In genomic region chr4:127963633-127964398, GRCh38 we compare ENCODE assay signal across 8 cellular contexts. TPM values are rescaled to one million over a fixed set of nuclear protein-coding genes. Genes with fewer than 3 reads are reported as not detected.
DNase-seq lines count a peak whose midpoint lies in the region; ATAC-seq, FAIRE-seq and TF ChIP-seq lines count a peak whose summit lies in the region.
"Not testable (repeated sequence)": the region's sequence is repeated elsewhere in the genome, so short reads cannot be mapped to it uniquely, and the experiment has no call there.

No MANE protein-coding gene starts in this region.

- POLR2A ChIA-PET in Caco-2 (lab: Charles Lee) = not testable (repeated sequence)
- POLR2A ChIA-PET in activated naive CD8-positive, alpha-beta T cell treated with anti-CD3 and anti-CD28 coated beads, Interleukin-2, amount 10 ng/mL, durations not matched to agents 7 days and 5 days (lab: Charles Lee) = interaction anchor here (0.6 to 6.3 kb wide), 5 partner anchors 74 to 323 kb away, joined by 3 to 56 read pairs (median 5); partner anchors contain the start of genes PGRMC2 and PLK4

- H3K36me3 ChIP-seq in Caco-2 (ENCODE audit: control insufficient read depth, insufficient read depth, low read length); Karpas-422 (ENCODE audit: insufficient read depth, low read length); endocrine pancreas (ENCODE audit: control insufficient read depth, insufficient read depth, low read length); keratinocyte (ENCODE audit: control insufficient read depth in 2 of 2, extremely low read depth in 1 of 2, insufficient read depth in 2 of 2, low read length in 2 of 2); thymus (ENCODE audit: control insufficient read depth, insufficient read depth): not testable (repeated sequence)

- not testable (repeated sequence) for H3K27me3 Mint-ChIP-seq in Caco-2 (ENCODE audit: insufficient read depth, unreplicated experiment); activated naive CD8-positive, alpha-beta T cell treated with anti-CD3 and anti-CD28 coated beads, Interleukin-2, amount 10 ng/mL, durations not matched to agents 7 days and 5 days; osteocyte (ENCODE audit: unreplicated experiment)

- not testable (repeated sequence) for H4K20me1 ChIP-seq in Karpas-422 (ENCODE audit: insufficient read depth, low read depth, low read length); keratinocyte (ENCODE audit: control insufficient read depth, extremely low read depth, insufficient read depth, low read length)

- not testable (repeated sequence) for FAIRE-seq in keratinocyte (lab: Jason Lieb, UNC)

- 60% methylated on average over 32 of the region's 35 CpGs for WGBS in thymus

- H3K4me3 Mint-ChIP-seq in Caco-2 (ENCODE audit: unreplicated experiment) (peak overlapping the region; percentile 97), osteocyte (ENCODE audit: unreplicated experiment) (peak overlapping the region; percentile 95)
- peak overlapping the region; percentile 78 for H3K4me3 Mint-ChIP-seq in activated naive CD8-positive, alpha-beta T cell treated with anti-CD3 and anti-CD28 coated beads, Interleukin-2, amount 10 ng/mL, durations not matched to agents 7 days and 5 days

- H3K4me3 ChIP-seq in Caco-2 (ENCODE audit: low read depth, low read length) (peak overlapping the region; percentile 66), Karpas-422 (ENCODE audit: low read length) (peak overlapping the region; percentile 73; the same call in 1 of the 2 replicates), keratinocyte (ENCODE audit: control insufficient read depth in 2 of 3, extremely low read depth in 1 of 3, insufficient read depth in 2 of 3, low read depth in 1 of 3, low read length in 3 of 3) (peak overlapping the region in 1 of 3 experiments; percentile 100), thymus (ENCODE audit: low read length) (peak overlapping the region; percentile 73)
- not testable (repeated sequence) for H3K4me3 ChIP-seq in endocrine pancreas (ENCODE audit: control insufficient read depth, insufficient read depth, low read length)

- H3K9me3 ChIP-seq in Caco-2; Karpas-422 (ENCODE audit: low read length); endocrine pancreas (ENCODE audit: control insufficient read depth, low read length); keratinocyte (ENCODE audit: control insufficient read depth, low read depth, low read length); thymus (ENCODE audit: control insufficient read depth): not testable (repeated sequence)

- not testable (repeated sequence) for H3K9me1 ChIP-seq in keratinocyte (ENCODE audit: control insufficient read depth, extremely low read depth, insufficient read depth, low read length)

- H3K79me2 ChIP-seq in Karpas-422 (ENCODE audit: low read length) = peaks cover 91% of the 10 kb centered on the region
- peaks cover 51% of the 10 kb centered on the region for H3K79me2 ChIP-seq in keratinocyte (ENCODE audit: control insufficient read depth, insufficient read depth, low read length)

- not testable (repeated sequence) for H3K4me1 Mint-ChIP-seq in Caco-2 (ENCODE audit: low read depth, unreplicated experiment)
- H3K4me1 Mint-ChIP-seq in activated naive CD8-positive, alpha-beta T cell treated with anti-CD3 and anti-CD28 coated beads, Interleukin-2, amount 10 ng/mL, durations not matched to agents 7 days and 5 days = peaks cover 30% of the 10 kb centered on the region
- H3K4me1 Mint-ChIP-seq in osteocyte (ENCODE audit: unreplicated experiment) = peaks cover 20% of the 10 kb centered on the region

- H3K9me2 ChIP-seq in Karpas-422 (replicated peaks; ENCODE audit: insufficient read depth, low read length) = not testable (repeated sequence)

- not testable (repeated sequence) for H3K27me3 ChIP-seq in Caco-2 (replicated peaks; ENCODE audit: control insufficient read depth, insufficient read depth, low read length); Karpas-422 (ENCODE audit: low read length); endocrine pancreas (ENCODE audit: control insufficient read depth, insufficient read depth, low read length); keratinocyte (ENCODE audit: control insufficient read depth, extremely low read depth, insufficient read depth, low read length); thymus (ENCODE audit: control insufficient read depth, insufficient read depth)

- CTCF ChIA-PET in Caco-2 (lab: Charles Lee) = interaction anchor here (1.6 kb wide), 1 partner anchor 182 kb away, joined by 3 read pairs; no protein-coding TSS in a partner anchor

- H3K4me2 ChIP-seq in Karpas-422 (ENCODE audit: low read depth, low read length, poor library complexity, severe bottlenecking) (peak overlapping the region; percentile 51), keratinocyte (ENCODE audit: control insufficient read depth, extremely low read depth, insufficient read depth, low read depth, low read length) (peak overlapping the region; percentile 48)

- H3K27ac Mint-ChIP-seq in Caco-2 (ENCODE audit: unreplicated experiment) (peak overlapping the region; percentile 72), osteocyte (ENCODE audit: unreplicated experiment) (peak overlapping the region; percentile 27)
- H3K27ac Mint-ChIP-seq in activated naive CD8-positive, alpha-beta T cell treated with anti-CD3 and anti-CD28 coated beads, Interleukin-2, amount 10 ng/mL, durations not matched to agents 7 days and 5 days = peak overlapping the region; percentile 42

- BruUV-seq in Caco-2 (replicated peaks; lab: Mats Ljungman, UMichigan) = not testable (repeated sequence)

- not testable (repeated sequence) for TF ChIP-seq CTCF in Caco-2 (IDR thresholded peaks at IDR 0.05; ENCODE audit: insufficient read depth in 1 of 2, low read depth in 1 of 2, low read length in 1 of 2, severe bottlenecking in 1 of 2, unreplicated experiment in 1 of 2); VCaP (conservative IDR thresholded peaks at IDR 0.05); keratinocyte (optimal IDR thresholded peaks at IDR 0.05 in 1 of 3, IDR thresholded peaks at IDR 0.05 in 1 of 3, conservative IDR thresholded peaks at IDR 0.05 in 1 of 3; ENCODE audit: extremely low read depth in 1 of 3, insufficient read depth in 2 of 3, low read length in 3 of 3); osteocyte (IDR thresholded peaks at IDR 0.05)

- intact Hi-C loops in Caco-2 (cut with micrococcal nuclease; ENCODE audit: unreplicated experiment) = loop anchor here (2.0 to 10.0 kb wide), 3 partner anchors 97 to 321 kb away; partner anchors contain the start of genes HSPA4L, LARP1B and PGRMC2

- peaks cover 17% of the 10 kb centered on the region for H3K36me3 Mint-ChIP-seq in Caco-2 (ENCODE audit: insufficient read depth, unreplicated experiment)
- peaks cover 10% of the 10 kb centered on the region for H3K36me3 Mint-ChIP-seq in activated naive CD8-positive, alpha-beta T cell treated with anti-CD3 and anti-CD28 coated beads, Interleukin-2, amount 10 ng/mL, durations not matched to agents 7 days and 5 days
- H3K36me3 Mint-ChIP-seq in osteocyte (ENCODE audit: unreplicated experiment) = not testable (repeated sequence)

- H3K4me1 ChIP-seq in Caco-2; keratinocyte (ENCODE audit: control insufficient read depth, extremely low read depth, insufficient read depth, low read length); thymus (ENCODE audit: control insufficient read depth, insufficient read depth, low read length): not testable (repeated sequence)
- H3K4me1 ChIP-seq in Karpas-422 (ENCODE audit: low read length) = peaks cover 33% of the 10 kb centered on the region
- peaks cover 16% of the 10 kb centered on the region for H3K4me1 ChIP-seq in endocrine pancreas (ENCODE audit: control insufficient read depth, insufficient read depth, low read length)

- DNase-seq in Caco-2 = peak; percentile 38 to 40
- DNase-seq in Karpas-422; activated naive CD8-positive, alpha-beta T cell treated with anti-CD3 and anti-CD28 coated beads, Interleukin-2, amount 10 ng/mL, durations not matched to agents 7 days and 5 days; keratinocyte (ENCODE audit: low read depth, low spot score); osteocyte (ENCODE audit: extremely low spot score, unreplicated experiment): not testable (repeated sequence)

- H3K9ac ChIP-seq in Karpas-422 (ENCODE audit: low read length) (peak overlapping the region; percentile 74), endocrine pancreas (ENCODE audit: control insufficient read depth, insufficient read depth, low read length) (peak overlapping the region; percentile 26), keratinocyte (ENCODE audit: control insufficient read depth, extremely low read depth, insufficient read depth, low read length) (peak overlapping the region; percentile 99)

- ATAC-seq in activated naive CD8-positive, alpha-beta T cell treated with anti-CD3 and anti-CD28 coated beads, Interleukin-2, amount 10 ng/mL, durations not matched to agents 7 days and 5 days (ENCODE audit: low read depth) = not testable (repeated sequence)

- dilution Hi-C loops in keratinocyte (cut with MboI; ENCODE audit: extremely low pct_ligation_motif_present, low sequenced_read_pairs) = not testable (repeated sequence)

- H2AFZ ChIP-seq in Karpas-422 (ENCODE audit: low read length); keratinocyte (ENCODE audit: control insufficient read depth, low read length): not testable (repeated sequence)

- H3K9me3 Mint-ChIP-seq in Caco-2 (ENCODE audit: unreplicated experiment); activated naive CD8-positive, alpha-beta T cell treated with anti-CD3 and anti-CD28 coated beads, Interleukin-2, amount 10 ng/mL, durations not matched to agents 7 days and 5 days; osteocyte (ENCODE audit: unreplicated experiment): not testable (repeated sequence)

- not testable (repeated sequence) for H3K27ac ChIP-seq in Karpas-422 (ENCODE audit: low read length); keratinocyte (ENCODE audit: control insufficient read depth, insufficient read depth, low read length); thymus (ENCODE audit: low read depth)
- peak overlapping the region; percentile 93 for H3K27ac ChIP-seq in VCaP

RNA-seq across cellular contexts. Expression of gene MFSD8, which starts 1.2 kb away (rescaled TPM):
- total RNA-seq in Caco-2 (2022) (24.3 and 27.9 TPM in 2 replicates), osteocyte (16.5 and 22.2 TPM in 2 replicates)
- 57.2 and 99.5 TPM in 2 replicates for total RNA-seq in Karpas-422 (2014; rRNA removed; shearing (Covaris generic); ENCODE audit: low replicate concordance)
- 10 to 100 TPM; 27.4 to 28.5 TPM for total RNA-seq in activated naive CD8-positive, alpha-beta T cell treated with anti-CD3 and anti-CD28 coated beads, Interleukin-2, amount 10 ng/mL, durations not matched to agents 7 days and 5 days
- polyA plus RNA-seq in keratinocyte (14.1 to 19.0 TPM (median 15.6 TPM) in 3 replicates), thymus (31.2 TPM)
- polyA plus RNA-seq in keratinocyte (2011; ENCODE audit: low read depth) = 8.3 TPM
- polyA plus RNA-seq in keratinocyte (2011; cell fraction: cytosol; rRNA removed) = 3.1 and 6.1 TPM in 2 replicates
- polyA plus RNA-seq in keratinocyte (2011; cell fraction: nucleus; rRNA removed) = 30.3 and 37.1 TPM in 2 replicates
- 7.6 and 9.2 TPM in 2 replicates for polyA plus RNA-seq in keratinocyte (2012; ENCODE audit: low replicate concordance)
- 5.2 to 23.0 TPM (median 15.6 TPM) in 3 replicates for polyA minus RNA-seq in keratinocyte
- 11.5 TPM for polyA minus RNA-seq in keratinocyte (2011; cell fraction: cytosol; rRNA and poly(A)+ RNA removed)
- polyA minus RNA-seq in keratinocyte (2011; cell fraction: nucleus; rRNA and poly(A)+ RNA removed) = 21.9 and 35.8 TPM in 2 replicates

RNA-seq across cellular contexts. Expression of gene ABHD18, which starts 1.4 kb away (rescaled TPM):
- total RNA-seq in Caco-2 (2022) (14.9 and 15.1 TPM in 2 replicates), osteocyte (9.5 and 14.9 TPM in 2 replicates)
- total RNA-seq in Karpas-422 (2014; rRNA removed; shearing (Covaris generic); ENCODE audit: low replicate concordance) = 15.6 and 36.6 TPM in 2 replicates
- 10 to 100 TPM; 23.3 to 27.4 TPM for total RNA-seq in activated naive CD8-positive, alpha-beta T cell treated with anti-CD3 and anti-CD28 coated beads, Interleukin-2, amount 10 ng/mL, durations not matched to agents 7 days and 5 days
- polyA plus RNA-seq in keratinocyte (2.5 to 4.6 TPM (median 2.7 TPM) in 3 replicates), thymus (12.2 TPM)
- 3.6 TPM for polyA plus RNA-seq in keratinocyte (2011; ENCODE audit: low read depth)
- 1.1 and 2.4 TPM in 2 replicates for polyA plus RNA-seq in keratinocyte (2011; cell fraction: cytosol; rRNA removed)
- 4.7 and 6.2 TPM in 2 replicates for polyA plus RNA-seq in keratinocyte (2011; cell fraction: nucleus; rRNA removed)
- polyA plus RNA-seq in keratinocyte (2012; ENCODE audit: low replicate concordance) = 2.8 and 3.4 TPM in 2 replicates
- polyA minus RNA-seq in keratinocyte = 0.98 to 4.6 TPM (median 4.5 TPM) in 3 replicates
- polyA minus RNA-seq in keratinocyte (2011; cell fraction: cytosol; rRNA and poly(A)+ RNA removed) = 2.1 TPM
- 2.2 and 5.4 TPM in 2 replicates for polyA minus RNA-seq in keratinocyte (2011; cell fraction: nucleus; rRNA and poly(A)+ RNA removed)

Comparison
In these comparisons a context has a peak if more than half of its experiments do, and no peak if none do; other contexts are left out.
1. H3K9ac ChIP-seq: peak in every context shown above with its lines; median percentile 99 in keratinocyte; 74 in Karpas-422; 26 in endocrine pancreas.